In the genomic region with DNA sequence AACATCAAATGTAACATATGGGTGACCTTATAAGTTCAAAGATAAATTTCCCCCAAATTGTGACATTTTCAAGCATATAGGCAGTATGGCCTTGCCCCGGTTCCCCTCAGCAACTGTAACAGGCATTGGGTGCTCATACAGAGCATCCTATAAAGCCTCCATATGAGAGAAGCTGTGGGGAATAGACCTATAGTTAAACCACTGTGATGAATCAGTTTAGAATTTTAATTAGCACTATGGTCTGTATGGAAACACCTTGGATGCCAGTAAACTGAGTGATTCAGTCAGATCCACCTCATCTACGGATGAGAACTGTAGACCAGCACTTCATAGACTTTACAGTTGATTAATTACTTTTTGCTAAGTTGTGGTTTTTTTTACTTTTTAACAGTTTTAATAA, we compare ENCODE assay signal across 24 cellular contexts.
A peak's percentile ranks its signal among the peaks of the same experiment; 100 is the strongest.
DNase-seq lines count a peak whose midpoint lies in the region; ATAC-seq, FAIRE-seq and TF ChIP-seq lines count a peak whose summit lies in the region.
"Had no signal": no experiment of that assay in that cellular context is flagged by ENCODE, and none has a peak within 500 bp of the region (broad histone marks: within the 10 kb centered on the region; RNA-seq: fewer than 3 reads in every experiment).

No MANE protein-coding gene starts in this region.

- no peaks in the 10 kb centered on the region for H3K79me2 ChIP-seq in OCI-LY3 (ENCODE audit: low read length)
- H3K79me2 ChIP-seq in GM12878 (ENCODE audit: control insufficient read depth, insufficient read depth, low read length) = no peaks in the 10 kb centered on the region

- H3K36me3 Mint-ChIP-seq in activated T-cell treated with anti-CD3 and anti-CD28 coated beads, Interleukin-2, amount 50 U/mL, for 4 hours (ENCODE audit: insufficient read depth) = peaks cover 48% of the 10 kb centered on the region
- H3K36me3 Mint-ChIP-seq in MCF 10A (ENCODE audit: insufficient read depth, unreplicated experiment) = peaks cover 6% of the 10 kb centered on the region

- H3K4me1 Mint-ChIP-seq in activated T-cell treated with anti-CD3 and anti-CD28 coated beads, Interleukin-2, amount 50 U/mL, for 4 hours (ENCODE audit: low read depth) = peaks cover 7% of the 10 kb centered on the region
- H3K4me1 Mint-ChIP-seq in MCF 10A (ENCODE audit: insufficient read depth, unreplicated experiment) = no peaks in the 10 kb centered on the region
- H3K4me1 Mint-ChIP-seq: B cell had no signal

- H4K20me1 ChIP-seq in OCI-LY3 (ENCODE audit: insufficient read depth, low read length) (no peaks in the 10 kb centered on the region), GM12878 (ENCODE audit: control insufficient read depth, insufficient read depth) (no peaks in the 10 kb centered on the region)

- H2AFZ ChIP-seq in OCI-LY3 (ENCODE audit: low read depth, low read length) (no peak overlapping the region), GM12878 (ENCODE audit: control insufficient read depth, low read depth, low read length) (no peak overlapping the region)

- RAD21 ChIA-PET in GM12878 (lab: Charles Lee; ENCODE audit: unreplicated experiment) = no interaction called here

- no peak overlapping the region for H3K4me3 Mint-ChIP-seq in activated T-cell treated with anti-CD3 and anti-CD28 coated beads, Interleukin-2, amount 50 U/mL, for 4 hours
- no peak overlapping the region for H3K4me3 Mint-ChIP-seq in MCF 10A (ENCODE audit: unreplicated experiment)
- H3K4me3 Mint-ChIP-seq: B cell; CD8-positive, alpha-beta T cell had no signal

- TF ChIP-seq CTCF in OCI-LY3 (IDR thresholded peaks at IDR 0.05; ENCODE audit: low read depth, low read length) (no peak), GM12878 (IDR thresholded peaks at IDR 0.05 in 2 of 3, conservative IDR thresholded peaks at IDR 0.05 in 1 of 3; ENCODE audit: control insufficient read depth in 2 of 3, extremely low read depth in 1 of 3, insufficient read depth in 1 of 3, low read depth in 3 of 3, low read length in 3 of 3) (no peak), MCF 10A (IDR thresholded peaks at IDR 0.05; ENCODE audit: unreplicated experiment) (no peak)

- H3K4me3 ChIP-seq in OCI-LY3 (ENCODE audit: low read length) (no peak overlapping the region), GM12878 (no peak overlapping the region)

- no peaks in the 10 kb centered on the region for H3K27me3 ChIP-seq in OCI-LY3 (ENCODE audit: low read depth, low read length)
- H3K27me3 ChIP-seq in GM12878 (replicated peaks in 1 of 2; ENCODE audit: control insufficient read depth in 2 of 2, insufficient read depth in 2 of 2, low read length in 1 of 2) = no peaks in the 10 kb centered on the region

- intact Hi-C loops in GM12878 (cut with micrococcal nuclease; ENCODE audit: unreplicated experiment) = no loop called here
- intact Hi-C loops in MCF 10A (cut with micrococcal nuclease) = no loop called here

- SMC1A ChIA-PET in GM12878 (lab: Charles Lee; ENCODE audit: uncharacterized antibody, unreplicated experiment) = interaction anchor here (1.4 kb wide), 1 partner anchor 10 kb away, joined by 4 read pairs; no protein-coding TSS in a partner anchor

- BruUV-seq in GM12878 (replicated peaks; lab: Mats Ljungman, UMichigan) = no TSS peak
- BruUV-seq in MCF 10A (replicated peaks; lab: Mats Ljungman, UMichigan) = no TSS peak

- H3K9me3 ChIP-seq in OCI-LY3 (ENCODE audit: insufficient read depth, low read length) (peaks cover 18% of the 10 kb centered on the region), GM12878 (replicated peaks; ENCODE audit: control insufficient read depth, insufficient read depth, low read length) (peaks cover 10% of the 10 kb centered on the region; the same call in 2 of the 3 replicates)
- H3K9me3 ChIP-seq: Caco-2 had no signal

- H3K27ac ChIP-seq in OCI-LY3 (ENCODE audit: low read length) (peak overlapping the region; percentile 65), GM12878 (ENCODE audit: control insufficient read depth, insufficient read depth) (no peak overlapping the region)
- H3K27ac ChIP-seq: C4-2B, RWPE1 had no signal

- no peak overlapping the region for H3K27ac Mint-ChIP-seq in MCF 10A (ENCODE audit: low read depth, unreplicated experiment)
- H3K27ac Mint-ChIP-seq: B cell; CD8-positive, alpha-beta T cell had no signal

- H3K9ac ChIP-seq in OCI-LY3 (ENCODE audit: low read length) (no peak overlapping the region), GM12878 (ENCODE audit: control insufficient read depth, insufficient read depth, low read length) (no peak overlapping the region)

- no peaks in the 10 kb centered on the region for H3K27me3 Mint-ChIP-seq in activated T-cell treated with anti-CD3 and anti-CD28 coated beads, Interleukin-2, amount 50 U/mL, for 4 hours (ENCODE audit: low read depth)
- H3K27me3 Mint-ChIP-seq in MCF 10A (ENCODE audit: insufficient read depth, unreplicated experiment) = no peaks in the 10 kb centered on the region
- H3K27me3 Mint-ChIP-seq: B cell had no signal

- no peak for TF ChIP-seq POLR2A in GM12878 (IDR thresholded peaks at IDR 0.05; ENCODE audit: low read depth, low read length)

- peaks cover 46% of the 10 kb centered on the region for H3K36me3 ChIP-seq in OCI-LY3 (replicated peaks; ENCODE audit: low read depth, low read length)
- no peaks in the 10 kb centered on the region; a peak in 1 of 4 replicates for H3K36me3 ChIP-seq in GM12878 (ENCODE audit: control insufficient read depth in 2 of 2, insufficient read depth in 2 of 2, low read length in 1 of 2)

- peaks cover 11% of the 10 kb centered on the region for H3K9me3 Mint-ChIP-seq in activated T-cell treated with anti-CD3 and anti-CD28 coated beads, Interleukin-2, amount 50 U/mL, for 4 hours
- H3K9me3 Mint-ChIP-seq in MCF 10A (ENCODE audit: unreplicated experiment) = peaks cover 8% of the 10 kb centered on the region

- peak; percentile 63 to 80 for ATAC-seq in activated T-cell treated with anti-CD3 and anti-CD28 coated beads, Interleukin-2, amount 50 U/mL, for 4 hours
- peak; percentile 45 for ATAC-seq in GM12878
- no peak for ATAC-seq in HG02885 (IDR thresholded peaks at IDR 0.05; ENCODE audit: poor library complexity, unreplicated experiment)
- ATAC-seq: CD8-positive, alpha-beta T cell had no signal

- no peak for TF ChIP-seq RAD21 in GM12878 (IDR thresholded peaks at IDR 0.05; ENCODE audit: insufficient read depth, low read depth, low read length)

- H3K4me1 ChIP-seq in OCI-LY3 (ENCODE audit: low read length) = peaks cover 15% of the 10 kb centered on the region
- peaks cover 3% of the 10 kb centered on the region for H3K4me1 ChIP-seq in GM12878 (ENCODE audit: control insufficient read depth, insufficient read depth, low read length)
- H3K4me1 ChIP-seq: Caco-2 had no signal

- DNase-seq in activated T-cell treated with anti-CD3 and anti-CD28 coated beads, Interleukin-2, amount 50 U/mL, for 4 hours = no peak
- DNase-seq in activated T-cell treated with anti-CD3 and anti-CD28 coated beads for 4 hours = no peak
- DNase-seq in A172 (ENCODE audit: low spot score) = peak; percentile 13
- DNase-seq in GM12878 (ENCODE audit: low read depth, low spot score) = no peak
- no peak for DNase-seq in MCF 10A (ENCODE audit: unreplicated experiment)
- DNase-seq: Caco-2; CD8-positive, alpha-beta T cell; HCEC 1CT; IMR-90; KG1; NCI-H1048; NCI-H1417; NCI-H1694 treated with DMSO at 0.1 percent for 48 hours; NCI-H2081; NCI-H2227 treated with DMSO at 0.1 percent for 48 hours; NCI-H526 treated with DMSO at 0.1 percent for 48 hours; SHP77 treated with DMSO at 0.1 percent for 48 hours had no signal

- CTCF ChIA-PET in GM12878 (lab: Yijun Ruan, JAX) = no interaction called here
- CTCF ChIA-PET in MCF 10A (lab: Yijun Ruan, JAX) = no interaction called here

- TF ChIP-seq EP300 in GM12878 (IDR thresholded peaks at IDR 0.05; ENCODE audit: borderline replicate concordance in 1 of 2, control insufficient read depth in 1 of 2, low read depth in 2 of 2, low read length in 2 of 2) = no peak

- 73% methylated on average over 2 of the region's 2 CpGs for WGBS in GM12878 (ENCODE audit: insufficient coverage, insufficient replicate concordance, low lambda C conversion rate, missing lambda C conversion rate)

- in situ Hi-C loops in GM12878 (cut with MboI) = no loop called here

- peak overlapping the region; percentile 55; the same call in 1 of the 2 replicates for H3K4me2 ChIP-seq in OCI-LY3 (ENCODE audit: low read length)
- no peak overlapping the region for H3K4me2 ChIP-seq in GM12878 (ENCODE audit: control insufficient read depth, insufficient read depth)

- no peak for FAIRE-seq in GM12878 (lab: Jason Lieb, UNC)
- FAIRE-seq: G401.6, H1 had no signal

- POLR2A ChIA-PET in GM12878 (lab: Charles Lee) (no interaction called here), MCF 10A (lab: Yijun Ruan, JAX) (no interaction called here)

TF ChIP-seq in GM12878, 131 proteins besides CTCF, POLR2A, EP300 and RAD21 (continues in another document):
- TF ChIP-seq IKZF1 (conservative IDR thresholded peaks at IDR 0.05) = no peak
- TF ChIP-seq, protein P1, sequence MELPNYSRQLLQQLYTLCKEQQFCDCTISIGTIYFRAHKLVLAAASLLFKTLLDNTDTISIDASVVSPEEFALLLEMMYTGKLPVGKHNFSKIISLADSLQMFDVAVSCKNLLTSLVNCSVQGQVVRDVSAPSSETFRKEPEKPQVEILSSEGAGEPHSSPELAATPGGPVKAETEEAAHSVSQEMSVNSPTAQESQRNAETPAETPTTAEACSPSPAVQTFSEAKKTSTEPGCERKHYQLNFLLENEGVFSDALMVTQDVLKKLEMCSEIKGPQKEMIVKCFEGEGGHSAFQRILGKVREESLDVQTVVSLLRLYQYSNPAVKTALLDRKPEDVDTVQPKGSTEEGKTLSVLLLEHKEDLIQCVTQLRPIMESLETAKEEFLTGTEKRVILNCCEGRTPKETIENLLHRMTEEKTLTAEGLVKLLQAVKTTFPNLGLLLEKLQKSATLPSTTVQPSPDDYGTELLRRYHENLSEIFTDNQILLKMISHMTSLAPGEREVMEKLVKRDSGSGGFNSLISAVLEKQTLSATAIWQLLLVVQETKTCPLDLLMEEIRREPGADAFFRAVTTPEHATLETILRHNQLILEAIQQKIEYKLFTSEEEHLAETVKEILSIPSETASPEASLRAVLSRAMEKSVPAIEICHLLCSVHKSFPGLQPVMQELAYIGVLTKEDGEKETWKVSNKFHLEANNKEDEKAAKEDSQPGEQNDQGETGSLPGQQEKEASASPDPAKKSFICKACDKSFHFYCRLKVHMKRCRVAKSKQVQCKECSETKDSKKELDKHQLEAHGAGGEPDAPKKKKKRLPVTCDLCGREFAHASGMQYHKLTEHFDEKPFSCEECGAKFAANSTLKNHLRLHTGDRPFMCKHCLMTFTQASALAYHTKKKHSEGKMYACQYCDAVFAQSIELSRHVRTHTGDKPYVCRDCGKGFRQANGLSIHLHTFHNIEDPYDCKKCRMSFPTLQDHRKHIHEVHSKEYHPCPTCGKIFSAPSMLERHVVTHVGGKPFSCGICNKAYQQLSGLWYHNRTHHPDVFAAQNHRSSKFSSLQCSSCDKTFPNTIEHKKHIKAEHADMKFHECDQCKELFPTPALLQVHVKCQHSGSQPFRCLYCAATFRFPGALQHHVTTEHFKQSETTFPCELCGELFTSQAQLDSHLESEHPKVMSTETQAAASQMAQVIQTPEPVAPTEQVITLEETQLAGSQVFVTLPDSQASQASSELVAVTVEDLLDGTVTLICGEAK (IDR thresholded peaks at IDR 0.05; ENCODE audit: borderline replicate concordance) = no peak
- TF ChIP-seq, protein P2, sequence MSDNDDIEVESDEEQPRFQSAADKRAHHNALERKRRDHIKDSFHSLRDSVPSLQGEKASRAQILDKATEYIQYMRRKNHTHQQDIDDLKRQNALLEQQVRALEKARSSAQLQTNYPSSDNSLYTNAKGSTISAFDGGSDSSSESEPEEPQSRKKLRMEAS (IDR thresholded peaks at IDR 0.05; ENCODE audit: low read depth, low read length) = no peak
